8 cellular contexts compared by ENCODE assay signal in the genomic region with DNA sequence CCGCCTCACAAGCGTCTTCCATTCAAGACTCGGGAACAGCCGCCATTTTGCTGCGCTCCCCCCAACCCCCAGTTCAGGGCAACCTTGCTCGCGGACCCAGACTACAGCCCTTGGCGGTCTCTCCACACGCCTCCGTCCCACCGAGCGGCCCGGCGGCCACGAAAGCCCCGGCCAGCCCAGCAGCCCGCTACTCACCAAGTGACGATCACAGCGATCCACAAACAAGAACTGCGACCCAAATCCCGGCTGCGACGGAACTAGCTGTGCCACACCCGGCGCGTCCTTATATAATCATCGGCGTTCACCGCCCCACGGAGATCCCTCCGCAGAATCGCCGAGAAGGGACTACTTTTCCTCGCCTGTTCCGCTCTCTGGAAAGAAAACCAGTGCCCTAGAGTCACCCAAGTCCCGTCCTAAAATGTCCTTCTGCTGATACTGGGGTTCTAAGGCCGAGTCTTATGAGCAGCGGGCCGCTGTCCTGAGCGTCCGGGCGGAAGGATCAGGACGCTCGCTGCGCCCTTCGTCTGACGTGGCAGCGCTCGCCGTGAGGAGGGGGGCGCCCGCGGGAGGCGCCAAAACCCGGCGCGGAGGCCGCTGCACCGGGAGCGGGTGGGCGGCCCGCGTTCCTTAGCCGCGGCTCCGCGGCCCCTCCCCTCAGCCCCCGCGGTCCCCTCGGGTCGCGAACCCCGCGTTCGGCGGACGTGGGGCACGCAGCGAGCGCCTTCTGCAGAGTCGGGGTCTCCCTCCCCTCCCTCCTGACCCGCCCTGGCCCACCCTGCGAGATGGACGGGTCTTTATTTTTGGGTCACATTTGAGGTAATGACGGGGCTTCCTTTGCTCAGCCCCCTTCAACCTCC. TPM values are rescaled to one million over a fixed set of nuclear protein-coding genes. Genes with fewer than 3 reads are reported as not detected.
DNase-seq lines count a peak whose midpoint lies in the region; ATAC-seq, FAIRE-seq and TF ChIP-seq lines count a peak whose summit lies in the region.

A gene (minus strand): TSS at position 259 of the 857 bp plus-strand sequence. CDS start 879 bp downstream, outside the sequence.

- H3K4me3 ChIP-seq in bronchial epithelial cell (ENCODE audit: low read depth, low read length) (peak within 1 kb of the TSS; percentile 94), keratinocyte (ENCODE audit: control insufficient read depth in 2 of 3, extremely low read depth in 1 of 3, insufficient read depth in 2 of 3, low read depth in 1 of 3, low read length in 3 of 3) (peak within 1 kb of the TSS; percentile 61 to 98 (median 98))

- H3K4me2 ChIP-seq in keratinocyte (ENCODE audit: control insufficient read depth, extremely low read depth, insufficient read depth, low read depth, low read length) = peak within 1 kb of the TSS; percentile 98

- peaks cover 72% of the 10 kb centered on the region for H3K4me1 Mint-ChIP-seq in T-helper 17 cell

- ATAC-seq in HG02981 (IDR thresholded peaks at IDR 0.05; ENCODE audit: unreplicated experiment) = peak; percentile 20
- ATAC-seq in T-helper 17 cell = peak; percentile 45

- H3K36me3 Mint-ChIP-seq in T-helper 17 cell (ENCODE audit: low read depth) = peaks cover 25% of the 10 kb centered on the region

- peak; percentile 84 for DNase-seq in GM13977 (ENCODE audit: low spot score)
- peak; percentile 81 to 86 (median 84) for DNase-seq in T-helper 17 cell
- DNase-seq in bronchial epithelial cell (ENCODE audit: low read depth) = peak; percentile 73
- DNase-seq in keratinocyte (ENCODE audit: low read depth, low spot score) = no peak
- peak; percentile 82 to 85 for DNase-seq in stimulated activated CD4-positive, alpha-beta T cell treated with anti-CD3 and anti-CD28 coated beads, Interleukin-15, amount 100 ng/mL, for 48 hours (ENCODE audit: low read depth in 2 of 2)
- DNase-seq in midbrain (lab: John Stamatoyannopoulos, UW) = no peak
- DNase-seq in DMS114 treated with DMSO at 0.1 percent for 48 hours (lab: John Stamatoyannopoulos, UW; ENCODE audit: unreplicated experiment) = no peak

- H3K79me2 ChIP-seq in keratinocyte (ENCODE audit: control insufficient read depth, insufficient read depth, low read length) = peaks cover 40% of the 10 kb centered on the region

- peaks cover 33% of the 10 kb centered on the region for H3K4me1 ChIP-seq in keratinocyte (ENCODE audit: control insufficient read depth, extremely low read depth, insufficient read depth, low read length)

- H3K9me3 ChIP-seq in T-helper 17 cell (ENCODE audit: control insufficient read depth, low read length, poor library complexity, severe bottlenecking) = no peaks in the 10 kb centered on the region
- no peaks in the 10 kb centered on the region for H3K9me3 ChIP-seq in keratinocyte (ENCODE audit: control insufficient read depth, low read depth, low read length)

- FAIRE-seq in bronchial epithelial cell (lab: Jason Lieb, UNC) (no peak), keratinocyte (lab: Jason Lieb, UNC) (no peak)

- H3K27me3 ChIP-seq in bronchial epithelial cell (ENCODE audit: control insufficient read depth, insufficient read depth, low read length) (no peaks in the 10 kb centered on the region), keratinocyte (ENCODE audit: control insufficient read depth, extremely low read depth, insufficient read depth, low read length) (no peaks in the 10 kb centered on the region)

- peak within 1 kb of the TSS; percentile 98 for H2AFZ ChIP-seq in keratinocyte (ENCODE audit: control insufficient read depth, low read length)

- peak within 1 kb of the TSS; percentile 100 for H3K27ac ChIP-seq in keratinocyte (ENCODE audit: control insufficient read depth, insufficient read depth, low read length)

- no peaks in the 10 kb centered on the region for H3K9me1 ChIP-seq in keratinocyte (ENCODE audit: control insufficient read depth, extremely low read depth, insufficient read depth, low read length)

- peaks cover 28% of the 10 kb centered on the region for H4K20me1 ChIP-seq in keratinocyte (ENCODE audit: control insufficient read depth, extremely low read depth, insufficient read depth, low read length)

- H3K27me3 Mint-ChIP-seq in T-helper 17 cell = peaks cover 6% of the 10 kb centered on the region

- dilution Hi-C loops in keratinocyte (cut with MboI; ENCODE audit: extremely low pct_ligation_motif_present, low sequenced_read_pairs) = no loop called here

- TF ChIP-seq CTCF in GM13977 (IDR thresholded peaks at IDR 0.05; ENCODE audit: extremely low read depth, insufficient read depth, missing control alignments) (no peak), bronchial epithelial cell (IDR thresholded peaks at IDR 0.05; ENCODE audit: insufficient read depth, low read length, severe bottlenecking) (no peak), keratinocyte (optimal IDR thresholded peaks at IDR 0.05 in 1 of 3, IDR thresholded peaks at IDR 0.05 in 1 of 3, conservative IDR thresholded peaks at IDR 0.05 in 1 of 3; ENCODE audit: extremely low read depth in 1 of 3, insufficient read depth in 2 of 3, low read length in 3 of 3) (no peak)

- in situ Hi-C loops in GM13977 (cut with MboI; ENCODE audit: low pct_unique_long_range_greater_than_20kb, low sequenced_read_pairs, unreplicated experiment) = no loop called here

- peak within 1 kb of the TSS; percentile 92 for H3K4me3 Mint-ChIP-seq in T-helper 17 cell

- H3K9ac ChIP-seq in keratinocyte (ENCODE audit: control insufficient read depth, extremely low read depth, insufficient read depth, low read length) = peak within 1 kb of the TSS; percentile 100

- H3K36me3 ChIP-seq in bronchial epithelial cell (ENCODE audit: control insufficient read depth, insufficient read depth, low read length) (peaks cover 16% of the 10 kb centered on the region), keratinocyte (ENCODE audit: control insufficient read depth in 2 of 2, extremely low read depth in 1 of 2, insufficient read depth in 2 of 2, low read length in 2 of 2) (peaks cover 4 to 20% of the 10 kb centered on the region in 2 experiments)

- H3K27ac Mint-ChIP-seq in T-helper 17 cell = peak within 1 kb of the TSS; percentile 99

RNA-seq across cellular contexts. Expression of the gene that starts here (rescaled TPM):
- total RNA-seq in T-helper 17 cell = 1,000 to 10,000 TPM; 1,335 to 1,398 TPM
- 2,139 and 3,632 TPM in 2 replicates for total RNA-seq in bronchial epithelial cell
- 2,363 to 3,215 TPM (median 2,781 TPM) in 3 replicates for polyA plus RNA-seq in keratinocyte
- 909 TPM for polyA plus RNA-seq in keratinocyte (2011; ENCODE audit: low read depth)
- 2,585 and 2,764 TPM in 2 replicates for polyA plus RNA-seq in keratinocyte (2011; cell fraction: cytosol; rRNA removed)
- 2,878 and 3,470 TPM in 2 replicates for polyA plus RNA-seq in keratinocyte (2011; cell fraction: nucleus; rRNA removed)
- 1,598 and 2,691 TPM in 2 replicates for polyA plus RNA-seq in keratinocyte (2012; ENCODE audit: low replicate concordance)
- polyA minus RNA-seq in keratinocyte = 1,499 to 2,738 TPM (median 1,537 TPM) in 3 replicates
- polyA minus RNA-seq in keratinocyte (2011; cell fraction: cytosol; rRNA and poly(A)+ RNA removed) = 715 TPM
- 471 and 865 TPM in 2 replicates for polyA minus RNA-seq in keratinocyte (2011; cell fraction: nucleus; rRNA and poly(A)+ RNA removed)

Comparison
In these comparisons a context has a peak if more than half of its experiments do, and no peak if none do; other contexts are left out.
1. DNase-seq: peak in GM13977 (single experiment), T-helper 17 cell (3 of 3), bronchial epithelial cell (single experiment) and stimulated activated CD4-positive, alpha-beta T cell treated with anti-CD3 and anti-CD28 coated beads, Interleukin-15, amount 100 ng/mL, for 48 hours (2 of 2); none in keratinocyte (single experiment), midbrain (single experiment) and DMS114 treated with DMSO at 0.1 percent for 48 hours (single experiment).